ENCODE assay signal across 16 cellular contexts in the genomic region with DNA sequence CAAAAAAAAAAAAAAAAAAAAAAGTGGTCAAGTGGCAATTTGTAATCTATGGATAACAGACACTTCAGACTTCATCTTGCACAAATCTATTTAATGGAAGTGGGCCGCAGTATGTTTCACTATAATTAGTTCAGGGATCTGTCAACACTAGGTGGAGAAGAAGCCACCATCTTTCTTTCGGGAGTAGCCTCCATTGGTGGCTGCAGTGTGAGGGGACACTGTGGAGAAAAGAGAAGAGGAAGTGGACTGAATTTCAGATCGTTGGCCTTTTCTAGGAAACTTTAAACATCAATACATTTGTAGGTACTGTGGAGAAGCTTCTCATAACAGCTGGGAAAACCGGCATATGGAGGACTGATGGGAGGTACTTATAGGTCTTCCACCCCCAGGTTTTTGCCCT.
"Had no signal": no experiment of that assay in that cellular context is flagged by ENCODE, and none has a peak within 500 bp of the region (broad histone marks: within the 10 kb centered on the region; RNA-seq: fewer than 3 reads in every experiment).

No MANE protein-coding gene starts in this region.

- H3K4me1 ChIP-seq: parathyroid adenoma had no signal

- DNase-seq: activated CD4-positive, alpha-beta T cell treated with anti-CD3 and anti-CD28 coated beads, Interleukin-2, amount 10 ng/mL, durations not matched to agents 24 days and 14 days; activated naive CD4-positive, alpha-beta T cell treated with Interleukin-2 at 50 U/mL for 16 hours; body of pancreas; central memory CD4-positive, alpha-beta T cell; effector CD8-positive, alpha-beta T cell; foreskin melanocyte; heart left ventricle; nephron progenitor cell; stimulated activated CD4-positive, alpha-beta T cell treated with anti-CD3 and anti-CD28 coated beads, Interleukin-4, amount 100 ng/mL, for 24 hours; T-helper 9 cell had no signal

- FAIRE-seq: islet of Langerhans had no signal

- H3K27me3 Mint-ChIP-seq: stimulated activated naive CD8-positive, alpha-beta T cell treated with anti-CD3 and anti-CD28 coated beads, Interleukin-15, Interleukin-2, amounts not matched to agents 100 ng/mL and 50 ng/mL, for 24 hours had no signal

- H3K9me3 Mint-ChIP-seq: activated CD4-positive, alpha-beta T cell treated with anti-CD3 and anti-CD28 coated beads, Interleukin-2, amount 10 ng/mL, durations not matched to agents 24 days and 14 days; activated T-helper 1 cell treated with anti-CD3 and anti-CD28 coated beads, Interleukin-12 subunit alpha, Interleukin-12 subunit beta, Interleukin-2, Interleukin-4 antibody, amounts not matched to agents 30 ng/mL and 10 ng/mL and 1 ng/mL, durations not matched to agents 14 hours and 24 hours and 36 hours; nephron progenitor cell; stimulated activated naive CD8-positive, alpha-beta T cell treated with anti-CD3 and anti-CD28 coated beads, Interleukin-15, Interleukin-2, amounts not matched to agents 100 ng/mL and 50 ng/mL, for 24 hours; WTC11 had no signal

- H3K27ac Mint-ChIP-seq: activated CD4-positive, alpha-beta T cell treated with anti-CD3 and anti-CD28 coated beads, Interleukin-2, amount 10 ng/mL, durations not matched to agents 24 days and 14 days; activated T-helper 1 cell treated with anti-CD3 and anti-CD28 coated beads, Interleukin-12 subunit alpha, Interleukin-12 subunit beta, Interleukin-2, Interleukin-4 antibody, amounts not matched to agents 30 ng/mL and 10 ng/mL and 1 ng/mL, durations not matched to agents 14 hours and 24 hours and 36 hours; nephron progenitor cell; stimulated activated naive CD8-positive, alpha-beta T cell treated with anti-CD3 and anti-CD28 coated beads, Interleukin-15, Interleukin-2, amounts not matched to agents 100 ng/mL and 50 ng/mL, for 24 hours; WTC11 had no signal

- H3K27ac ChIP-seq: body of pancreas, coronary artery, heart left ventricle, parathyroid adenoma had no signal

- H2AFZ ChIP-seq: parathyroid adenoma had no signal

- ATAC-seq: body of pancreas, heart left ventricle, WTC11 had no signal

- H3K9me3 ChIP-seq: body of pancreas, heart left ventricle had no signal

- H3K9ac ChIP-seq: parathyroid adenoma had no signal

- H3K4me3 Mint-ChIP-seq: activated CD4-positive, alpha-beta T cell treated with anti-CD3 and anti-CD28 coated beads, Interleukin-2, amount 10 ng/mL, durations not matched to agents 24 days and 14 days; activated T-helper 1 cell treated with anti-CD3 and anti-CD28 coated beads, Interleukin-12 subunit alpha, Interleukin-12 subunit beta, Interleukin-2, Interleukin-4 antibody, amounts not matched to agents 30 ng/mL and 10 ng/mL and 1 ng/mL, durations not matched to agents 14 hours and 24 hours and 36 hours; nephron progenitor cell; stimulated activated naive CD8-positive, alpha-beta T cell treated with anti-CD3 and anti-CD28 coated beads, Interleukin-15, Interleukin-2, amounts not matched to agents 100 ng/mL and 50 ng/mL, for 24 hours; WTC11 had no signal

- H3K4me3 ChIP-seq: body of pancreas, coronary artery, heart left ventricle had no signal

- H3K79me2 ChIP-seq: parathyroid adenoma had no signal

- H3K36me3 ChIP-seq: heart left ventricle had no signal

- H3K27me3 ChIP-seq: body of pancreas, heart left ventricle had no signal

- H3K4me1 Mint-ChIP-seq: nephron progenitor cell had no signal
